In the genomic region with DNA sequence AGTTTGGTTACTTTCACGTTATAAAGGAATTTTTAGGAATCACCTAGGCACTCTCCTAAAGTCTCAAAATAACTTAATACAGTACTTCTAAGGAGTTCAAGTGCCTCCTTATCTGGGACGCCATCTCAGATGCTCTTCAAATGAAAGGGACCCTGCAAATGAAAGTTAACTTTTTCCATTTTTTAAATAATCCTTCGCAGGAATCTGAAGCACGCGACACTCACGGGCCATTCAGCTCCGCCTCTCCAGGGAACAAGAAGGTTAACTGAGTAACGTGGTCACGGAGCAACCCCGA, we compare ENCODE assay signal across 8 cellular contexts. TPM values are rescaled to one million over a fixed set of nuclear protein-coding genes. Genes with fewer than 3 reads are reported as not detected.
DNase-seq lines count a peak whose midpoint lies in the region.

No MANE protein-coding gene starts in this region.

- H3K4me3 Mint-ChIP-seq in activated CD4-positive, alpha-beta T cell treated with anti-CD3 and anti-CD28 coated beads, Interleukin-2, amount 10 ng/mL, durations not matched to agents 7 days and 5 days = peak overlapping the region; percentile 99
- H3K4me3 Mint-ChIP-seq in activated T-helper 1 cell treated with anti-CD3 and anti-CD28 coated beads, Interleukin-12 subunit alpha, Interleukin-12 subunit beta, Interleukin-2, Interleukin-4 antibody, amounts not matched to agents 30 ng/mL and 10 ng/mL and 1 ng/mL, durations not matched to agents 14 hours and 24 hours and 36 hours = peak overlapping the region; percentile 98
- peak overlapping the region; percentile 98 to 99 (median 98) for H3K4me3 Mint-ChIP-seq in immature natural killer cell

- H3K27me3 Mint-ChIP-seq in activated CD4-positive, alpha-beta T cell treated with anti-CD3 and anti-CD28 coated beads, Interleukin-2, amount 10 ng/mL, durations not matched to agents 7 days and 5 days = no peaks in the 10 kb centered on the region
- H3K27me3 Mint-ChIP-seq in activated T-helper 1 cell treated with anti-CD3 and anti-CD28 coated beads, Interleukin-12 subunit alpha, Interleukin-12 subunit beta, Interleukin-2, Interleukin-4 antibody, amounts not matched to agents 30 ng/mL and 10 ng/mL and 1 ng/mL, durations not matched to agents 14 hours and 24 hours and 36 hours (ENCODE audit: insufficient read depth) = no peaks in the 10 kb centered on the region
- peaks cover 13 to 18% (median 14%) of the 10 kb centered on the region in 3 donors for H3K27me3 Mint-ChIP-seq in immature natural killer cell (ENCODE audit: low read depth in 3 of 3)

- CTCF ChIA-PET in activated CD4-positive, alpha-beta T cell treated with anti-CD3 and anti-CD28 coated beads, Interleukin-2, amount 10 ng/mL, durations not matched to agents 7 days and 5 days (lab: Charles Lee) = interaction anchor here (1.2 kb wide), 1 partner anchor 17 kb away, joined by 5 read pairs; no protein-coding TSS in a partner anchor

- H3K27me3 ChIP-seq in thymus (ENCODE audit: control insufficient read depth, insufficient read depth) = no peaks in the 10 kb centered on the region

- H3K27ac ChIP-seq in thymus (ENCODE audit: low read depth) = peak overlapping the region; percentile 84

- H3K27ac Mint-ChIP-seq in activated CD4-positive, alpha-beta T cell treated with anti-CD3 and anti-CD28 coated beads, Interleukin-2, amount 10 ng/mL, durations not matched to agents 7 days and 5 days = peak overlapping the region; percentile 97
- peak overlapping the region; percentile 98 for H3K27ac Mint-ChIP-seq in activated T-helper 1 cell treated with anti-CD3 and anti-CD28 coated beads, Interleukin-12 subunit alpha, Interleukin-12 subunit beta, Interleukin-2, Interleukin-4 antibody, amounts not matched to agents 30 ng/mL and 10 ng/mL and 1 ng/mL, durations not matched to agents 14 hours and 24 hours and 36 hours
- peak overlapping the region; percentile 98 to 100 (median 99) for H3K27ac Mint-ChIP-seq in immature natural killer cell

- no peaks in the 10 kb centered on the region for H3K36me3 ChIP-seq in thymus (ENCODE audit: control insufficient read depth, insufficient read depth)

- H3K9me3 ChIP-seq in thymus (ENCODE audit: control insufficient read depth) = no peaks in the 10 kb centered on the region

- peaks cover 10% of the 10 kb centered on the region for H3K4me1 ChIP-seq in thymus (ENCODE audit: control insufficient read depth, insufficient read depth, low read length)

- DNase-seq in activated CD4-positive, alpha-beta T cell treated with anti-CD3 and anti-CD28 coated beads, Interleukin-2, amount 10 ng/mL, durations not matched to agents 7 days and 5 days = no peak
- no peak for DNase-seq in activated CD4-positive, alpha-beta T cell treated with anti-CD3 and anti-CD28 coated beads for 4 hours
- no peak for DNase-seq in activated T-helper 1 cell treated with anti-CD3 and anti-CD28 coated beads, Interleukin-12 subunit alpha, Interleukin-12 subunit beta, Interleukin-2, Interleukin-4 antibody, amounts not matched to agents 30 ng/mL and 10 ng/mL and 1 ng/mL, durations not matched to agents 14 hours and 24 hours and 36 hours (ENCODE audit: low spot score)
- no peak for DNase-seq in immature natural killer cell
- no peak for DNase-seq in NCI-H1105 treated with DMSO at 0.1 percent for 48 hours (lab: John Stamatoyannopoulos, UW)
- DNase-seq in nucleus accumbens (lab: John Stamatoyannopoulos, UW) = no peak
- DNase-seq in KG1 (lab: John Stamatoyannopoulos, UW) = no peak

- under 1% methylated on average over 10 of the region's 10 CpGs for WGBS in thymus

- peaks cover 4% of the 10 kb centered on the region for H3K9me3 Mint-ChIP-seq in activated CD4-positive, alpha-beta T cell treated with anti-CD3 and anti-CD28 coated beads, Interleukin-2, amount 10 ng/mL, durations not matched to agents 7 days and 5 days
- H3K9me3 Mint-ChIP-seq in activated T-helper 1 cell treated with anti-CD3 and anti-CD28 coated beads, Interleukin-12 subunit alpha, Interleukin-12 subunit beta, Interleukin-2, Interleukin-4 antibody, amounts not matched to agents 30 ng/mL and 10 ng/mL and 1 ng/mL, durations not matched to agents 14 hours and 24 hours and 36 hours = no peaks in the 10 kb centered on the region
- no peaks in the 10 kb centered on the region for H3K9me3 Mint-ChIP-seq in immature natural killer cell

- H3K4me3 ChIP-seq in thymus (ENCODE audit: low read length) = peak overlapping the region; percentile 84

- H3K4me1 Mint-ChIP-seq in activated CD4-positive, alpha-beta T cell treated with anti-CD3 and anti-CD28 coated beads, Interleukin-2, amount 10 ng/mL, durations not matched to agents 7 days and 5 days = peaks cover 48% of the 10 kb centered on the region
- peaks cover 55% of the 10 kb centered on the region for H3K4me1 Mint-ChIP-seq in activated T-helper 1 cell treated with anti-CD3 and anti-CD28 coated beads, Interleukin-12 subunit alpha, Interleukin-12 subunit beta, Interleukin-2, Interleukin-4 antibody, amounts not matched to agents 30 ng/mL and 10 ng/mL and 1 ng/mL, durations not matched to agents 14 hours and 24 hours and 36 hours (ENCODE audit: low read depth)
- H3K4me1 Mint-ChIP-seq in immature natural killer cell = peaks cover 55 to 68% of the 10 kb centered on the region in 2 donors

- POLR2A ChIA-PET in activated CD4-positive, alpha-beta T cell treated with anti-CD3 and anti-CD28 coated beads, Interleukin-2, amount 10 ng/mL, durations not matched to agents 7 days and 5 days (lab: Charles Lee) = interaction anchor here (1.4 kb wide), 1 partner anchor 104 kb away, joined by 7 read pairs; a partner anchor contains a TSS

- peaks cover 10% of the 10 kb centered on the region for H3K36me3 Mint-ChIP-seq in activated CD4-positive, alpha-beta T cell treated with anti-CD3 and anti-CD28 coated beads, Interleukin-2, amount 10 ng/mL, durations not matched to agents 7 days and 5 days (ENCODE audit: low read depth)
- H3K36me3 Mint-ChIP-seq in activated T-helper 1 cell treated with anti-CD3 and anti-CD28 coated beads, Interleukin-12 subunit alpha, Interleukin-12 subunit beta, Interleukin-2, Interleukin-4 antibody, amounts not matched to agents 30 ng/mL and 10 ng/mL and 1 ng/mL, durations not matched to agents 14 hours and 24 hours and 36 hours (ENCODE audit: low read depth) = peaks cover 20% of the 10 kb centered on the region
- H3K36me3 Mint-ChIP-seq in immature natural killer cell = no peaks in the 10 kb centered on the region

- intact Hi-C loops in activated T-helper 1 cell treated with anti-CD3 and anti-CD28 coated beads, Interleukin-12 subunit alpha, Interleukin-12 subunit beta, Interleukin-2, Interleukin-4 antibody, amounts not matched to agents 30 ng/mL and 10 ng/mL and 1 ng/mL, durations not matched to agents 14 hours and 24 hours and 36 hours (cut with micrococcal nuclease) = loop anchor here (1.0 to 10.0 kb wide), 2 partner anchors 209 to 1099 kb away; a partner anchor contains a TSS

RNA-seq across cellular contexts. Expression of a gene that starts 0.5 kb away (rescaled TPM):
- total RNA-seq in activated CD4-positive, alpha-beta T cell treated with anti-CD3 and anti-CD28 coated beads, Interleukin-2, amount 10 ng/mL, durations not matched to agents 7 days and 5 days = 10 to 100 TPM; 63.1 to 80.0 TPM
- total RNA-seq in activated T-helper 1 cell treated with anti-CD3 and anti-CD28 coated beads, Interleukin-12 subunit alpha, Interleukin-12 subunit beta, Interleukin-2, Interleukin-4 antibody, amounts not matched to agents 30 ng/mL and 10 ng/mL and 1 ng/mL, durations not matched to agents 14 hours and 24 hours and 36 hours = 107 and 111 TPM in 2 replicates
- polyA plus RNA-seq in immature natural killer cell = 10 to 100 TPM; 57.5 to 59.8 (median 57.8) TPM
- polyA plus RNA-seq in thymus = 75.9 TPM
